Comparison of ENCODE assay signal across 5 cellular contexts in genomic region chr5:140848332-140849102, GRCh38. TPM values are rescaled to one million over a fixed set of nuclear protein-coding genes. Genes with fewer than 3 reads are reported as not detected.
"Had no signal": no experiment of that assay in that cellular context is flagged by ENCODE, and none has a peak within 500 bp of the region (broad histone marks: within the 10 kb centered on the region; RNA-seq: fewer than 3 reads in every experiment).

Gene PCDHA9, plus strand, starts transcription at chr5:140848382. Its CDS starts 114 bp downstream, at chr5:140848496.

RNA-seq across cellular contexts. Expression of gene PCDHA9, which starts in this region (rescaled TPM):
- total RNA-seq: activated B cell treated with CpG ODN at 0.5 μM for 24 hours; activated CD4-positive, alpha-beta T cell treated with anti-CD3 and anti-CD28 coated beads for 36 hours; activated naive CD4-positive, alpha-beta T cell treated with anti-CD3 and anti-CD28 coated beads, Interleukin-2, amount 50 U/mL, for 72 hours; activated T-helper 17 cell treated with anti-CD3 and anti-CD28 coated beads, Interleukin-2, amount 50 U/mL, for 72 hours had no signal
- polyA plus RNA-seq: aorta had no signal
